9 cellular contexts compared by ENCODE assay signal in the genomic region with DNA sequence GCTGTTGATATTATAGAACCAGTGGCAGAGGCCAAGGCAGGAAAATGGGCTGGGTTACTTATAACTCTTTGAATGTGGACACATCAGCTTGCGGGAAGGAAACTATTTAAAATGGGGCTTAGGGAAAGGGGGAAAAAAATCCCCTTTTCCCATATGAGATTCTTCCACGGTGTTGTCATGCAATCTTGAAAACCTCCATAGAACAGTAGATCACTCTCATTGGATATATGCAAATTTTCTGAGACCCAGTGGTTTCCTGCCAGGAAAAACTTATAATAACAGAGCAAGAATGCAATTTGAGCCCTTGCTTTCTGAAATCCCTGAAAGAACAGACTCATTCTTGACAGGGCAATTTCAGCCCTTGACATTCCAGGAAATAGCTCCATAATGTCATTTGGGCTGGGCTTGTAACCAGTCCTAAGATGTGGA. TPM values are rescaled to one million over a fixed set of nuclear protein-coding genes. Genes with fewer than 3 reads are reported as not detected.
DNase-seq lines count a peak whose midpoint lies in the region; ATAC-seq lines count a peak whose summit lies in the region.
"Had no signal": no experiment of that assay in that cellular context is flagged by ENCODE, and none has a peak within 500 bp of the region (broad histone marks: within the 10 kb centered on the region; RNA-seq: fewer than 3 reads in every experiment).

No MANE protein-coding gene starts in this region.

- peaks cover 3 to 42% (median 36%) of the 10 kb centered on the region in 5 donors for H3K4me1 ChIP-seq in subcutaneous abdominal adipose tissue (ENCODE audit: control insufficient read depth in 5 of 5, insufficient read depth in 5 of 5, low read length in 5 of 5)

- peak; percentile 97 for DNase-seq in HS-5 (ENCODE audit: low read depth)
- peak; percentile 97 for DNase-seq in astrocyte of the hippocampus (ENCODE audit: low read depth, low spot score)
- peak; percentile 98 for DNase-seq in iris pigment epithelial cell (ENCODE audit: low read depth)
- DNase-seq in NCI-H146 (lab: John Stamatoyannopoulos, UW): no peak
- no peak for DNase-seq in occipital lobe (lab: John Stamatoyannopoulos, UW)
- DNase-seq: NCI-H69 had no signal

- ATAC-seq in GM21529 (IDR thresholded peaks at IDR 0.05; ENCODE audit: unreplicated experiment) (no peak), HG02759 (IDR thresholded peaks at IDR 0.05; ENCODE audit: unreplicated experiment) (no peak)

- no peaks in the 10 kb centered on the region for H3K9me3 ChIP-seq in subcutaneous abdominal adipose tissue (ENCODE audit: control insufficient read depth in 5 of 5, low read length in 5 of 5)

- H3K4me3 ChIP-seq in subcutaneous abdominal adipose tissue (ENCODE audit: low read depth in 1 of 5, low read length in 5 of 5): no peak overlapping the region

- H3K27ac ChIP-seq in subcutaneous abdominal adipose tissue (ENCODE audit: low read depth, low read length): peak overlapping the region; percentile 87

- H3K36me3 ChIP-seq in subcutaneous abdominal adipose tissue (ENCODE audit: control insufficient read depth in 5 of 5, insufficient read depth in 5 of 5, low read length in 5 of 5): no peaks in the 10 kb centered on the region

- H3K27me3 ChIP-seq in subcutaneous abdominal adipose tissue (ENCODE audit: control insufficient read depth in 5 of 5, insufficient read depth in 4 of 5, low read length in 5 of 5): no peaks in the 10 kb centered on the region

- peak overlapping the region in 2 of 5 donors; percentile 22 to 71 for H3K9ac ChIP-seq in subcutaneous abdominal adipose tissue (ENCODE audit: low read length in 5 of 5)

RNA-seq across cellular contexts. Expression of a gene that starts 31.1 kb away (rescaled TPM):
- total RNA-seq in occipital lobe: not detected

Comparison
In these comparisons a context has a peak if more than half of its experiments do, and no peak if none do; other contexts are left out.
1. DNase-seq: peak in HS-5 (single experiment), astrocyte of the hippocampus (single experiment) and iris pigment epithelial cell (single experiment); none in NCI-H146 (single experiment) and occipital lobe (single experiment).